1 cellular context compared by ENCODE assay signal in the genomic region with DNA sequence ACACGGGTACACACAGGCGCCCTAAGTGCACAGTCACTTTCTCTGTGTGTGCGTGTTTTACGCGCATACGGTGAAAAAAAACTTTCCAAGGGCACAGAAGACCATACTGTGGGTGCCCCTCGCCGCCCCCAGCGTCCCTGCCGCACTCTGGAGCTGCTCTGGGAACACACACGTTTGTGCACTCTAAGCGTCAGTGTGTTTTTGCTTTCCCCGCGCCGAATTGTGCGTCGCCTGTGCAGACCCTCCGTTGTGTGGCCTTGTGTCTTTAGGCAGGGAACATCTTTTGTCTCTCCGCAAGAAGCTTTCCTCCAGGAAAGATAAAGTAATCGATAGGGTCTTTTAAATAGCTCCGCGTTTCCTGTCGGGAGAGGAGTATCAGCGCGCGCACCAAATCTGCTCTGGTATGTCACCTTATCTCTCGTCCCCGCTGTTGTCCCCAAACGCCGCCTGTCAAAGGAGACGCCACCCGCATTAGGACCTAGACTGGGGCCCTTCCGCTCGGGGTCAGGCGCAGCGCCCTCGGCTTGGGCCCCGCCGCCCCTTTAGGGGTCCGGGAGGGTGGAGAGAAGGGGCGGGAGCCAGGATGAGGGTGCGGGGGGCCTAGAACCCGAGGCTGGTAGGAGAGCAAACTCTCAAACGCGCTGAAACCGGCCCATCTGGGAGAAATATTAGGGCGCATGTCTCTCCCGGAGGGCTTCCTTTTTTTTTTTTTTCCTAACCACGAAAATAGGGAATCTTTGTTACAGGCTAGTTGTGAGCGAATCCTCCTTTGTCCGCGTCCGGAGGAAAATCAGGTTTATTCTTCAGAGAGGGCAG.
TF ChIP-seq lines count a peak whose summit lies in the region.

No MANE protein-coding gene starts in this region.

TF ChIP-seq in WTC11, 78 proteins besides CTCF, POLR2A, EP300 and RAD21:
- no peak for TF ChIP-seq FOXJ3 (CRISPR knock-in tag; IDR thresholded peaks at IDR 0.05; ENCODE audit: borderline replicate concordance)
- no peak for TF ChIP-seq NR1H2 (CRISPR knock-in tag; IDR thresholded peaks at IDR 0.05)
- no peak for TF ChIP-seq KAT7 (CRISPR knock-in tag; IDR thresholded peaks at IDR 0.05; ENCODE audit: borderline replicate concordance)
- TF ChIP-seq GRHL2 (CRISPR knock-in tag; IDR thresholded peaks at IDR 0.05; ENCODE audit: insufficient replicate concordance, severe bottlenecking) = no peak
- no peak for TF ChIP-seq SMAD3 (CRISPR knock-in tag; IDR thresholded peaks at IDR 0.05; ENCODE audit: borderline replicate concordance)
- no peak for TF ChIP-seq TEAD1 (CRISPR knock-in tag; IDR thresholded peaks at IDR 0.05)
- no peak for TF ChIP-seq ESRRA (CRISPR knock-in tag; IDR thresholded peaks at IDR 0.05; ENCODE audit: borderline replicate concordance)
- TF ChIP-seq ATF1 (CRISPR knock-in tag; IDR thresholded peaks at IDR 0.05) = no peak
- no peak for TF ChIP-seq NFE2L1 (CRISPR knock-in tag; IDR thresholded peaks at IDR 0.05)
- no peak for TF ChIP-seq TP53 (CRISPR knock-in tag; IDR thresholded peaks at IDR 0.05)
- no peak for TF ChIP-seq SOX15 (CRISPR knock-in tag; IDR thresholded peaks at IDR 0.05)
- TF ChIP-seq, protein P1, sequence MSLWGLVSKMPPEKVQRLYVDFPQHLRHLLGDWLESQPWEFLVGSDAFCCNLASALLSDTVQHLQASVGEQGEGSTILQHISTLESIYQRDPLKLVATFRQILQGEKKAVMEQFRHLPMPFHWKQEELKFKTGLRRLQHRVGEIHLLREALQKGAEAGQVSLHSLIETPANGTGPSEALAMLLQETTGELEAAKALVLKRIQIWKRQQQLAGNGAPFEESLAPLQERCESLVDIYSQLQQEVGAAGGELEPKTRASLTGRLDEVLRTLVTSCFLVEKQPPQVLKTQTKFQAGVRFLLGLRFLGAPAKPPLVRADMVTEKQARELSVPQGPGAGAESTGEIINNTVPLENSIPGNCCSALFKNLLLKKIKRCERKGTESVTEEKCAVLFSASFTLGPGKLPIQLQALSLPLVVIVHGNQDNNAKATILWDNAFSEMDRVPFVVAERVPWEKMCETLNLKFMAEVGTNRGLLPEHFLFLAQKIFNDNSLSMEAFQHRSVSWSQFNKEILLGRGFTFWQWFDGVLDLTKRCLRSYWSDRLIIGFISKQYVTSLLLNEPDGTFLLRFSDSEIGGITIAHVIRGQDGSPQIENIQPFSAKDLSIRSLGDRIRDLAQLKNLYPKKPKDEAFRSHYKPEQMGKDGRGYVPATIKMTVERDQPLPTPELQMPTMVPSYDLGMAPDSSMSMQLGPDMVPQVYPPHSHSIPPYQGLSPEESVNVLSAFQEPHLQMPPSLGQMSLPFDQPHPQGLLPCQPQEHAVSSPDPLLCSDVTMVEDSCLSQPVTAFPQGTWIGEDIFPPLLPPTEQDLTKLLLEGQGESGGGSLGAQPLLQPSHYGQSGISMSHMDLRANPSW (CRISPR knock-in tag; conservative IDR thresholded peaks at IDR 0.05; ENCODE audit: low read depth) = no peak
- no peak for TF ChIP-seq ZNF317 (CRISPR knock-in tag; IDR thresholded peaks at IDR 0.05; ENCODE audit: borderline replicate concordance, low read depth)
